In genomic region chr3:39064646-39065045, GRCh38 we compare ENCODE assay signal across 17 cellular contexts. TPM values are rescaled to one million over a fixed set of nuclear protein-coding genes. Genes with fewer than 3 reads are reported as not detected.
DNase-seq lines count a peak whose midpoint lies in the region; ATAC-seq, FAIRE-seq and TF ChIP-seq lines count a peak whose summit lies in the region.
"Had no signal": no experiment of that assay in that cellular context is flagged by ENCODE, and none has a peak within 500 bp of the region (broad histone marks: within the 10 kb centered on the region; RNA-seq: fewer than 3 reads in every experiment).

No MANE protein-coding gene starts in this region.

- H3K79me2 ChIP-seq in GM23248 (ENCODE audit: insufficient read depth) (peaks cover 63% of the 10 kb centered on the region), astrocyte (ENCODE audit: insufficient read depth, low read length) (peaks cover 34% of the 10 kb centered on the region)

- peaks cover 31% of the 10 kb centered on the region for H3F3A ChIP-seq in GM23248 (ENCODE audit: insufficient read depth)

- no peak overlapping the region for H2AFZ ChIP-seq in GM23248
- no peak overlapping the region for H2AFZ ChIP-seq in astrocyte (ENCODE audit: low read depth, low read length)

- H3K4me3 Mint-ChIP-seq in astrocyte (ENCODE audit: unreplicated experiment), result no peak overlapping the region
- H3K4me3 Mint-ChIP-seq: CD4-positive, alpha-beta T cell; naive thymus-derived CD4-positive, alpha-beta T cell had no signal

- H3K36me3 Mint-ChIP-seq in astrocyte (ENCODE audit: low read depth, unreplicated experiment), result peaks cover 7% of the 10 kb centered on the region

- no peak overlapping the region for H3K4me3 ChIP-seq in GM23248
- H3K4me3 ChIP-seq in astrocyte (ENCODE audit: insufficient read depth, low read depth, low read length), result no peak overlapping the region
- no peak overlapping the region for H3K4me3 ChIP-seq in thoracic aorta
- H3K4me3 ChIP-seq in uterus, result no peak overlapping the region
- H3K4me3 ChIP-seq: body of pancreas, Peyer's patch, psoas muscle had no signal

- H3K27me3 ChIP-seq in GM23248 (replicated peaks; ENCODE audit: insufficient read depth) (no peaks in the 10 kb centered on the region), astrocyte (ENCODE audit: insufficient read depth, low read length) (no peaks in the 10 kb centered on the region), thoracic aorta (replicated peaks; ENCODE audit: insufficient read depth) (no peaks in the 10 kb centered on the region), uterus (no peaks in the 10 kb centered on the region)
- H3K27me3 ChIP-seq: body of pancreas, Peyer's patch had no signal

- H3K9me3 Mint-ChIP-seq in astrocyte (ENCODE audit: unreplicated experiment), result no peaks in the 10 kb centered on the region

- no peaks in the 10 kb centered on the region for H3K9me3 ChIP-seq in GM23248 (ENCODE audit: low read depth)
- H3K9me3 ChIP-seq in astrocyte (ENCODE audit: insufficient read depth, low read depth, low read length), result no peaks in the 10 kb centered on the region
- no peaks in the 10 kb centered on the region for H3K9me3 ChIP-seq in thoracic aorta
- H3K9me3 ChIP-seq in uterus, result no peaks in the 10 kb centered on the region
- H3K9me3 ChIP-seq: body of pancreas, Peyer's patch, psoas muscle had no signal

- no peak for TF ChIP-seq CTCF in astrocyte (IDR thresholded peaks at IDR 0.05; ENCODE audit: insufficient read depth, low read depth, low read length)
- TF ChIP-seq CTCF in thoracic aorta (IDR thresholded peaks at IDR 0.05), result no peak
- TF ChIP-seq CTCF in uterus (IDR thresholded peaks at IDR 0.05), result no peak

- FAIRE-seq in astrocyte (lab: Jason Lieb, UNC), result peak; percentile 37

- in situ Hi-C loops in GM23248 (cut with MboI), result no loop called here

- H4K20me1 ChIP-seq in GM23248 (ENCODE audit: insufficient read depth) (no peaks in the 10 kb centered on the region), astrocyte (ENCODE audit: insufficient read depth, low read length) (peaks cover 19% of the 10 kb centered on the region)

- H3K36me3 ChIP-seq in GM23248 (ENCODE audit: low read depth) (peaks cover 3% of the 10 kb centered on the region; the same call in 1 of the 2 replicates), astrocyte (ENCODE audit: insufficient read depth, low read length) (peaks cover 4% of the 10 kb centered on the region), thoracic aorta (peaks cover 7% of the 10 kb centered on the region), uterus (no peaks in the 10 kb centered on the region)

- H3K9me2 ChIP-seq in GM23248 (ENCODE audit: insufficient read depth), result no peaks in the 10 kb centered on the region

- peak overlapping the region; percentile 63 for H3K4me2 ChIP-seq in GM23248 (ENCODE audit: unreplicated experiment)
- H3K4me2 ChIP-seq in astrocyte (ENCODE audit: low read length), result peak overlapping the region; percentile 63

- H3K27ac ChIP-seq in GM23248, result peak overlapping the region; percentile 57
- H3K27ac ChIP-seq in astrocyte (ENCODE audit: low read depth, low read length), result peak overlapping the region; percentile 61
- peak overlapping the region; percentile 8 to 61 for H3K27ac ChIP-seq in thoracic aorta
- no peak overlapping the region for H3K27ac ChIP-seq in uterus
- H3K27ac ChIP-seq: body of pancreas, Peyer's patch, psoas muscle had no signal

- H3K4me1 ChIP-seq in GM23248 (ENCODE audit: insufficient read depth) (peaks cover 22% of the 10 kb centered on the region), astrocyte (ENCODE audit: insufficient read depth, low read length) (peaks cover 3% of the 10 kb centered on the region), thoracic aorta (ENCODE audit: control insufficient read depth in 1 of 2, low read depth in 2 of 2) (peaks cover 9 to 16% of the 10 kb centered on the region in 2 donors), uterus (no peaks in the 10 kb centered on the region)
- H3K4me1 ChIP-seq: Peyer's patch, psoas muscle had no signal

- ATAC-seq in thoracic aorta (ENCODE audit: insufficient number of reproducible peaks, low FRiP score, low read depth) (peak; percentile 55), GM21381 (IDR thresholded peaks at IDR 0.05; ENCODE audit: unreplicated experiment) (no peak)
- ATAC-seq: body of pancreas, esophagus mucosa, psoas muscle had no signal

- H3K4me1 Mint-ChIP-seq in astrocyte (ENCODE audit: low read depth, unreplicated experiment), result peaks cover 19% of the 10 kb centered on the region

- no peak for TF ChIP-seq POLR2A in uterus (IDR thresholded peaks at IDR 0.05)

- intact Hi-C loops in uterus (cut with DNase I; ENCODE audit: low total_unique reads), result no loop called here

- H3K9ac ChIP-seq in GM23248, result no peak overlapping the region
- H3K9ac ChIP-seq in astrocyte (ENCODE audit: low read length), result peak overlapping the region; percentile 49

- H3K27ac Mint-ChIP-seq in astrocyte (ENCODE audit: unreplicated experiment), result no peak overlapping the region
- H3K27ac Mint-ChIP-seq: CD4-positive, alpha-beta T cell had no signal

- H3K27me3 Mint-ChIP-seq in astrocyte (ENCODE audit: low read depth, unreplicated experiment), result no peaks in the 10 kb centered on the region
- H3K27me3 Mint-ChIP-seq: CD4-positive, alpha-beta T cell; naive thymus-derived CD4-positive, alpha-beta T cell had no signal

- peak; percentile 73 for DNase-seq in GM23248
- peak; percentile 82 for DNase-seq in astrocyte (ENCODE audit: low read depth)
- peak; percentile 78 for DNase-seq in kidney glomerular epithelial cell (lab: John Stamatoyannopoulos, UW)
- DNase-seq in thoracic aorta (ENCODE audit: low spot score), result no peak
- no peak for DNase-seq in HCEC 1CT
- DNase-seq in uterus, result no peak
- DNase-seq: activated effector memory CD4-positive, alpha-beta T cell treated with Interleukin-2 at 50 U/mL for 16 hours; body of pancreas; CD4-positive, alpha-beta T cell; left ventricle myocardium superior; NCI-H2081; psoas muscle had no signal

- WGBS in GM23248 (ENCODE audit: low coverage in 1 of 2, low lambda C conversion rate in 2 of 2, missing lambda C conversion rate in 2 of 2), 2 experiments, result 87 to 91% methylated on average over 1 of the region's 1 CpG

RNA-seq across cellular contexts. Expression of gene WDR48, which starts 12.8 kb away (rescaled TPM):
- total RNA-seq in GM23248 (2014; rRNA removed; shearing (Covaris generic)), result 25.7 and 30.5 TPM in 2 replicates
- 28.9 and 29.7 TPM in 2 replicates for polyA plus RNA-seq in GM23248 (2016; fragmentation: Nextera tagmentation; extraction: Ambion mirVana)
- 38.5 and 40.8 TPM in 2 replicates for total RNA-seq in astrocyte
- total RNA-seq in thoracic aorta, result 10 to 100 TPM; 17.7 to 29.9 TPM
- total RNA-seq in uterus, result 10 to 100 TPM; 28.4 to 84.4 (median 37.0) TPM

RNA-seq across cellular contexts. Expression of gene SCN11A, which starts 12.9 kb away (rescaled TPM):
- total RNA-seq in GM23248 (2014; rRNA removed; shearing (Covaris generic)), result not detected in 2 replicates
- polyA plus RNA-seq in GM23248 (2016; fragmentation: Nextera tagmentation; extraction: Ambion mirVana), result not detected in 2 replicates
- total RNA-seq in astrocyte (0.07 and 0.20 TPM in 2 replicates), thoracic aorta (under 1 TPM in 1 of 2 donors, not detected in 1; 0.07 TPM), uterus (1 to 10 TPM in 1 of 4 donors, under 1 TPM in 1, not detected in 2; 0.12 to 1.8 TPM)
- total RNA-seq: H4, left ventricle myocardium superior had no signal
- polyA plus RNA-seq: naive thymus-derived CD4-positive, alpha-beta T cell had no signal

RNA-seq across cellular contexts. Expression of gene GORASP1, which starts 42.8 kb away (rescaled TPM):
- 63.8 and 184 TPM in 2 replicates for total RNA-seq in GM23248 (2014; rRNA removed; shearing (Covaris generic))
- 32.7 and 33.1 TPM in 2 replicates for polyA plus RNA-seq in GM23248 (2016; fragmentation: Nextera tagmentation; extraction: Ambion mirVana)
- 39.5 and 45.6 TPM in 2 replicates for total RNA-seq in astrocyte
- 10 to 100 TPM; 59.3 to 84.6 TPM for total RNA-seq in thoracic aorta
- 10 to 100 TPM; 32.3 to 73.4 (median 47.5) TPM for total RNA-seq in uterus

RNA-seq across cellular contexts. Expression of gene TTC21A, which starts 42.8 kb away (rescaled TPM):
- 0.25 and 1.2 TPM in 2 replicates for total RNA-seq in GM23248 (2014; rRNA removed; shearing (Covaris generic))
- polyA plus RNA-seq in GM23248 (2016; fragmentation: Nextera tagmentation; extraction: Ambion mirVana), result 0.76 and 0.94 TPM in 2 replicates
- total RNA-seq in astrocyte (3.9 and 4.1 TPM in 2 replicates), thoracic aorta (10 to 100 TPM in 1 of 2 donors, 1 to 10 TPM in 1; 3.0 to 14.9 TPM), uterus (10 to 100 TPM in 1 of 4 donors, 1 to 10 TPM in 3; 2.8 to 16.3 (median 6.1) TPM)

Comparison
In these comparisons a context has a peak if more than half of its experiments do, and no peak if none do; other contexts are left out.
1. DNase-seq: peak in GM23248 (single experiment), astrocyte (single experiment) and kidney glomerular epithelial cell (single experiment); none in thoracic aorta (single experiment), HCEC 1CT (single experiment) and uterus (0 of 2).
2. H3K27ac ChIP-seq: peak in GM23248 (single experiment), astrocyte (single experiment) and thoracic aorta (2 of 2); none in uterus (0 of 2).